Comparison of ENCODE assay signal across 12 cellular contexts in genomic region chr14:22646570-22647254, GRCh38. TPM values are rescaled to one million over a fixed set of nuclear protein-coding genes. Genes with fewer than 3 reads are reported as not detected.
DNase-seq lines count a peak whose midpoint lies in the region; ATAC-seq and TF ChIP-seq lines count a peak whose summit lies in the region.
"Had no signal": no experiment of that assay in that cellular context is flagged by ENCODE, and none has a peak within 500 bp of the region (broad histone marks: within the 10 kb centered on the region; RNA-seq: fewer than 3 reads in every experiment).

No MANE protein-coding gene starts in this region.

- H3K4me1 ChIP-seq in foreskin keratinocyte = peaks cover 12% of the 10 kb centered on the region

- peaks cover 2% of the 10 kb centered on the region for H3K27me3 Mint-ChIP-seq in HFFc6 (ENCODE audit: insufficient read depth)

- H3K27me3 ChIP-seq in foreskin keratinocyte = peaks cover 9% of the 10 kb centered on the region

- DNase-seq in AML-193 (lab: John Stamatoyannopoulos, UW) (peak; percentile 53 to 65), HFFc6 (peak; percentile 64), SK-N-MC (ENCODE audit: low read depth, low spot score) (peak; percentile 75), foreskin keratinocyte (peak; percentile 51 to 80), NCI-H748 (lab: John Stamatoyannopoulos, UW; ENCODE audit: unreplicated experiment) (no peak), NCI-H2081 treated with DMSO at 0.1 percent for 48 hours (lab: John Stamatoyannopoulos, UW) (no peak)
- DNase-seq: activated effector memory CD4-positive, alpha-beta T cell treated with anti-CD3 and anti-CD28 coated beads, Interleukin-2, amount 50 U/mL, for 16 hours; cortex of kidney; midbrain; NCI-H345 had no signal

- no peaks in the 10 kb centered on the region for H3K36me3 ChIP-seq in SK-N-MC (ENCODE audit: insufficient read depth, low read length)

- no peak overlapping the region for H3K4me3 Mint-ChIP-seq in HFFc6

- ATAC-seq in foreskin keratinocyte (peak; percentile 47), GM19395 (IDR thresholded peaks at IDR 0.05; ENCODE audit: unreplicated experiment) (no peak), GM21367 (IDR thresholded peaks at IDR 0.05; ENCODE audit: unreplicated experiment) (no peak)

- TF ChIP-seq CTCF in HFFc6 (IDR thresholded peaks at IDR 0.05) = no peak
- no peak for TF ChIP-seq CTCF in foreskin keratinocyte (conservative IDR thresholded peaks at IDR 0.05)

- no peaks in the 10 kb centered on the region for H3K9me3 ChIP-seq in SK-N-MC (ENCODE audit: low read depth, low read length)

- peak overlapping the region; percentile 15 for H3K27ac Mint-ChIP-seq in HFFc6

- peak overlapping the region; percentile 60 for H3K9ac ChIP-seq in SK-N-MC (ENCODE audit: insufficient read length)

- H3K27ac ChIP-seq in SK-N-MC (peak overlapping the region; percentile 98), foreskin keratinocyte (peak overlapping the region; percentile 55)

- H3K9me3 Mint-ChIP-seq in HFFc6 = no peaks in the 10 kb centered on the region

- peaks cover 16% of the 10 kb centered on the region for H3K4me1 Mint-ChIP-seq in HFFc6 (ENCODE audit: low read depth)

- H3K4me3 ChIP-seq in SK-N-MC = peak overlapping the region; percentile 21

- H3K36me3 Mint-ChIP-seq in HFFc6 (ENCODE audit: low read depth) = no peaks in the 10 kb centered on the region

RNA-seq across cellular contexts. Expression of gene OR6J1, which starts 2.6 kb away (rescaled TPM):
- total RNA-seq in HFFc6 (2021; fragmentation: NEBNext Ultra II Directional; extraction: Animal tissue kit (Norgen Biotek cat#: 25700)) = not detected
- total RNA-seq in foreskin keratinocyte = not detected in 2 replicates
- polyA plus RNA-seq in foreskin keratinocyte = not detected in 2 replicates

RNA-seq across cellular contexts. Expression of gene ABHD4, which starts 48.6 kb away (rescaled TPM):
- 10 to 100 TPM; 22.2 to 31.6 (median 27.5) TPM for total RNA-seq in HFFc6 (2021; fragmentation: NEBNext Ultra II Directional; extraction: Animal tissue kit (Norgen Biotek cat#: 25700))
- 7.4 and 8.2 TPM in 2 replicates for total RNA-seq in foreskin keratinocyte
- polyA plus RNA-seq in foreskin keratinocyte = 12.7 and 12.8 TPM in 2 replicates

RNA-seq across cellular contexts. Expression of gene DAD1, which starts 57.7 kb away (rescaled TPM):
- total RNA-seq in HFFc6 (2021; fragmentation: NEBNext Ultra II Directional; extraction: Animal tissue kit (Norgen Biotek cat#: 25700)) = 100 to 1,000 TPM; 292 to 311 (median 302) TPM
- total RNA-seq in foreskin keratinocyte = 211 and 266 TPM in 2 replicates
- polyA plus RNA-seq in foreskin keratinocyte = 303 and 367 TPM in 2 replicates

Comparison
In these comparisons a context has a peak if more than half of its experiments do, and no peak if none do; other contexts are left out.
1. DNase-seq: peak in AML-193 (2 of 2), HFFc6 (single experiment), SK-N-MC (single experiment) and foreskin keratinocyte (2 of 2); none in NCI-H748 (single experiment) and NCI-H2081 treated with DMSO at 0.1 percent for 48 hours (single experiment).